ENCODE assay signal across 1 cellular context in genomic region chr19:57389730-57390598, GRCh38.
TF ChIP-seq lines count a peak whose summit lies in the region.

TSS of gene ZNF548 (plus strand) at chr19:57389854. CDS start at chr19:57390100, 246 bp downstream.

TF ChIP-seq in HEK293, 187 proteins besides CTCF, POLR2A, EP300 and RAD21 (continued from another document and continues in another):
- TF ChIP-seq ZNF623 (tag by site-specific recombination; IDR thresholded peaks at IDR 0.05) (peak; percentile 94), ZNF549 (tag by site-specific recombination; IDR thresholded peaks at IDR 0.05) (no peak), REPIN1 (tag by site-specific recombination; IDR thresholded peaks at IDR 0.05; ENCODE audit: low read depth) (no peak), ZEB2 (tag by site-specific recombination; IDR thresholded peaks at IDR 0.05) (peak; percentile 47; the same call in 1 of the 2 replicates), ZSCAN16 (tag by site-specific recombination; IDR thresholded peaks at IDR 0.05) (0 out of 2 replicates have a peak, but pooled peaks have one; percentile 11), ZNF398 (tag by site-specific recombination; IDR thresholded peaks at IDR 0.05) (peak; percentile 14), ZNF23 (tag by site-specific recombination; IDR thresholded peaks at IDR 0.05; ENCODE audit: borderline replicate concordance) (no peak), ZSCAN4 (tag by site-specific recombination; IDR thresholded peaks at IDR 0.05) (no peak), ZNF529 (tag by site-specific recombination; IDR thresholded peaks at IDR 0.05; ENCODE audit: insufficient replicate concordance) (no peak), ZNF610 (tag by site-specific recombination; IDR thresholded peaks at IDR 0.05; ENCODE audit: borderline replicate concordance) (no peak), TCF7L2 (IDR thresholded peaks at IDR 0.05; ENCODE audit: borderline replicate concordance, low read depth, low read length) (no peak), AEBP2 (tag by site-specific recombination; IDR thresholded peaks at IDR 0.05; ENCODE audit: borderline replicate concordance) (no peak), SP7 (tag by site-specific recombination; IDR thresholded peaks at IDR 0.05) (peak; percentile 23; the same call in 1 of the 2 replicates), ZNF555 (tag by site-specific recombination; conservative IDR thresholded peaks at IDR 0.05) (no peak), ZNF544 (tag by site-specific recombination; IDR thresholded peaks at IDR 0.05) (no peak), ZNF48 (tag by site-specific recombination; IDR thresholded peaks at IDR 0.05) (no peak), HOXC10 (CRISPR knock-in tag; IDR thresholded peaks at IDR 0.05) (peak; percentile 98), PRDM6 (tag by site-specific recombination; IDR thresholded peaks at IDR 0.05) (no peak), ZBTB6 (tag by site-specific recombination; IDR thresholded peaks at IDR 0.05) (no peak), ZNF266 (tag by site-specific recombination; IDR thresholded peaks at IDR 0.05; ENCODE audit: low read depth) (no peak), PRDM4 (tag by site-specific recombination; IDR thresholded peaks at IDR 0.05) (no peak; the same call in 1 of the 2 replicates), ZNF621 (tag by site-specific recombination; IDR thresholded peaks at IDR 0.05) (no peak), ZNF776 (tag by site-specific recombination; IDR thresholded peaks at IDR 0.05; ENCODE audit: borderline replicate concordance) (no peak), ZNF148 (tag by site-specific recombination; IDR thresholded peaks at IDR 0.05; ENCODE audit: borderline replicate concordance) (no peak), ZNF138 (tag by site-specific recombination; IDR thresholded peaks at IDR 0.05; ENCODE audit: borderline replicate concordance) (no peak), ZNF629 (tag by site-specific recombination; IDR thresholded peaks at IDR 0.05) (peak; percentile 99), ZBTB17 (tag by site-specific recombination; IDR thresholded peaks at IDR 0.05) (peak; percentile 63), KLF8 (tag by site-specific recombination; IDR thresholded peaks at IDR 0.05) (peak; percentile 15; the same call in 1 of the 2 replicates), ZNF155 (tag by site-specific recombination; IDR thresholded peaks at IDR 0.05) (no peak), WT1 (tag by site-specific recombination; IDR thresholded peaks at IDR 0.05) (no peak), ZNF350 (tag by site-specific recombination; IDR thresholded peaks at IDR 0.05) (no peak), ZNF10 (tag by site-specific recombination; IDR thresholded peaks at IDR 0.05) (no peak), ELK4 (IDR thresholded peaks at IDR 0.05; ENCODE audit: borderline replicate concordance, low read depth, low read length) (peak; percentile 15; the same call in 1 of the 2 replicates), SP2 (tag by site-specific recombination; IDR thresholded peaks at IDR 0.05) (peak; percentile 90), ZSCAN23 (tag by site-specific recombination; IDR thresholded peaks at IDR 0.05) (no peak), IKZF3 (tag by site-specific recombination; IDR thresholded peaks at IDR 0.05) (no peak), GLIS2 (tag by site-specific recombination; IDR thresholded peaks at IDR 0.05) (peak; percentile 65), ZNF571 (tag by site-specific recombination; IDR thresholded peaks at IDR 0.05) (no peak), SP3 (tag by site-specific recombination; IDR thresholded peaks at IDR 0.05) (peak; percentile 68), BCL11B (tag by site-specific recombination; IDR thresholded peaks at IDR 0.05; ENCODE audit: low read depth) (no peak), ZNF391 (tag by site-specific recombination; IDR thresholded peaks at IDR 0.05; ENCODE audit: borderline replicate concordance, low read depth) (0 out of 2 replicates have a peak, but pooled peaks have one; percentile 42), SALL2 (tag by site-specific recombination; IDR thresholded peaks at IDR 0.05; ENCODE audit: borderline replicate concordance) (no peak), ZNF18 (tag by site-specific recombination; IDR thresholded peaks at IDR 0.05) (peak; percentile 85), ZNF777 (tag by site-specific recombination; IDR thresholded peaks at IDR 0.05; ENCODE audit: borderline replicate concordance) (no peak), RBAK (tag by site-specific recombination; IDR thresholded peaks at IDR 0.05) (no peak), ZNF561 (tag by site-specific recombination; IDR thresholded peaks at IDR 0.05; ENCODE audit: borderline replicate concordance) (0 out of 2 replicates have a peak, but pooled peaks have one; percentile 43), SETDB1 (IDR thresholded peaks at IDR 0.05; ENCODE audit: insufficient read length, low read length) (no peak), ZNF157 (tag by site-specific recombination; IDR thresholded peaks at IDR 0.05) (no peak)
